In the genomic region with DNA sequence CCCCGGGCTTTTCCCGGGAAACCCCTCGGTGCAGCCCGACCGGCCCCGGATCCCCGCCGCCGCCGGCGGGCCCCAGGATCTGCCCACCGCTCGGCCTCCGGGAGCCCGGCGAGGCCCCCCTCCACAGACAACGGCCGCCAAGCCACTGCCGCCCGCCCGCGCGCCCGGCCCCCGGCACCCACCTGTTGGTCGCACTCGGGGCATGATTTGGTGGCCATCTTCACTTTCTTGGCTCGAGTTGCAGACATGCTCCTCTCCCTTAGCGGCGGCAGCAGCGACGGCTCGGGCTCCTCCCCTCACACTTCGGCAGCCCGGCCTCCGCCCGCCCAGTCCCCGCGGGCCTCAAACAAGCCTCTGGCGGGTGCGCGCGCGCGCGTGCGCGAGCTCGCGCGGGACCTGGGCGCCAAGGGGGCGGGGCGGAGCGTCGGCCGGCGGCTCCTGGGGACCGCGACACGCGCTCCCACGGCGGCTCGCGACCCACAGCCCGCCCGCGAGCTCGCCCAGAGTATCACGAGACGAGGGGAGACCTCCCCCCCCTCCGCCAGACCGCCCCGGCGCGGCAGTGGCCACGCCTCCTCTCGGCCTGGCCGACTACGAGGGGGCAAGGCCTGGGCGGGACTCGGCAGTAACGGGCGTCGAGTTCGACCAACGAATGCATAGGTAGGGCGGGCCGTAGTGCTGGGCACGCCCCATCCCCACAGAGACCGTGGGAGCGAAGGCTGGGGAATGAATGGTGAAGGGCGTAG, we compare ENCODE assay signal across 1 cellular context.
TF ChIP-seq lines count a peak whose summit lies in the region.

A gene with protein sequence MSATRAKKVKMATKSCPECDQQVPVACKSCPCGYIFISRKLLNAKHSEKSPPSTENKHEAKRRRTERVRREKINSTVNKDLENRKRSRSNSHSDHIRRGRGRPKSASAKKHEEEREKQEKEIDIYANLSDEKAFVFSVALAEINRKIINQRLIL (minus strand): TSS at position 279 of the 746 bp plus-strand sequence. CDS start 31 bp downstream, at position 248.

TF ChIP-seq in HepG2, 621 proteins besides CTCF, POLR2A, EP300 and RAD21 (continued from another document and continues in another):
- TF ChIP-seq ZFP90 (CRISPR knock-in tag; IDR thresholded peaks at IDR 0.05; ENCODE audit: borderline replicate concordance), result no peak; the same call in 1 of the 2 replicates
- TF ChIP-seq MTF1 (CRISPR knock-in tag; IDR thresholded peaks at IDR 0.05), result peak; percentile 52; the same call in 1 of the 2 replicates
- TF ChIP-seq NRL (CRISPR knock-in tag; IDR thresholded peaks at IDR 0.05; ENCODE audit: borderline replicate concordance), result no peak
- TF ChIP-seq, protein P1, sequence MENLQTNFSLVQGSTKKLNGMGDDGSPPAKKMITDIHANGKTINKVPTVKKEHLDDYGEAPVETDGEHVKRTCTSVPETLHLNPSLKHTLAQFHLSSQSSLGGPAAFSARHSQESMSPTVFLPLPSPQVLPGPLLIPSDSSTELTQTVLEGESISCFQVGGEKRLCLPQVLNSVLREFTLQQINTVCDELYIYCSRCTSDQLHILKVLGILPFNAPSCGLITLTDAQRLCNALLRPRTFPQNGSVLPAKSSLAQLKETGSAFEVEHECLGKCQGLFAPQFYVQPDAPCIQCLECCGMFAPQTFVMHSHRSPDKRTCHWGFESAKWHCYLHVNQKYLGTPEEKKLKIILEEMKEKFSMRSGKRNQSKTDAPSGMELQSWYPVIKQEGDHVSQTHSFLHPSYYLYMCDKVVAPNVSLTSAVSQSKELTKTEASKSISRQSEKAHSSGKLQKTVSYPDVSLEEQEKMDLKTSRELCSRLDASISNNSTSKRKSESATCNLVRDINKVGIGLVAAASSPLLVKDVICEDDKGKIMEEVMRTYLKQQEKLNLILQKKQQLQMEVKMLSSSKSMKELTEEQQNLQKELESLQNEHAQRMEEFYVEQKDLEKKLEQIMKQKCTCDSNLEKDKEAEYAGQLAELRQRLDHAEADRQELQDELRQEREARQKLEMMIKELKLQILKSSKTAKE (CRISPR knock-in tag; IDR thresholded peaks at IDR 0.05; ENCODE audit: borderline replicate concordance), result no peak; the same call in 1 of the 2 replicates
- no peak; the same call in none of the 2 replicates for TF ChIP-seq RNF2 (conservative IDR thresholded peaks at IDR 0.05; ENCODE audit: low read depth)
- peak; percentile 32 for TF ChIP-seq SRSF1 (optimal IDR thresholded peaks at IDR 0.05; ENCODE audit: low read depth, low read length)
- peak; percentile 80 for TF ChIP-seq YY1 (IDR thresholded peaks at IDR 0.05; ENCODE audit: insufficient read depth, insufficient replicate concordance, low read depth, low read length)
- TF ChIP-seq WIZ (CRISPR knock-in tag; IDR thresholded peaks at IDR 0.05), result no peak
- peak; percentile 65; the same call in 1 of the 2 replicates for TF ChIP-seq TSC22D2 (CRISPR knock-in tag; IDR thresholded peaks at IDR 0.05; ENCODE audit: borderline replicate concordance)
- TF ChIP-seq ATM (IDR thresholded peaks at IDR 0.05; ENCODE audit: borderline replicate concordance), result no peak
- TF ChIP-seq AGO2 (optimal IDR thresholded peaks at IDR 0.05; ENCODE audit: low read depth, low read length), result peak; percentile 80
- TF ChIP-seq, protein P2, sequence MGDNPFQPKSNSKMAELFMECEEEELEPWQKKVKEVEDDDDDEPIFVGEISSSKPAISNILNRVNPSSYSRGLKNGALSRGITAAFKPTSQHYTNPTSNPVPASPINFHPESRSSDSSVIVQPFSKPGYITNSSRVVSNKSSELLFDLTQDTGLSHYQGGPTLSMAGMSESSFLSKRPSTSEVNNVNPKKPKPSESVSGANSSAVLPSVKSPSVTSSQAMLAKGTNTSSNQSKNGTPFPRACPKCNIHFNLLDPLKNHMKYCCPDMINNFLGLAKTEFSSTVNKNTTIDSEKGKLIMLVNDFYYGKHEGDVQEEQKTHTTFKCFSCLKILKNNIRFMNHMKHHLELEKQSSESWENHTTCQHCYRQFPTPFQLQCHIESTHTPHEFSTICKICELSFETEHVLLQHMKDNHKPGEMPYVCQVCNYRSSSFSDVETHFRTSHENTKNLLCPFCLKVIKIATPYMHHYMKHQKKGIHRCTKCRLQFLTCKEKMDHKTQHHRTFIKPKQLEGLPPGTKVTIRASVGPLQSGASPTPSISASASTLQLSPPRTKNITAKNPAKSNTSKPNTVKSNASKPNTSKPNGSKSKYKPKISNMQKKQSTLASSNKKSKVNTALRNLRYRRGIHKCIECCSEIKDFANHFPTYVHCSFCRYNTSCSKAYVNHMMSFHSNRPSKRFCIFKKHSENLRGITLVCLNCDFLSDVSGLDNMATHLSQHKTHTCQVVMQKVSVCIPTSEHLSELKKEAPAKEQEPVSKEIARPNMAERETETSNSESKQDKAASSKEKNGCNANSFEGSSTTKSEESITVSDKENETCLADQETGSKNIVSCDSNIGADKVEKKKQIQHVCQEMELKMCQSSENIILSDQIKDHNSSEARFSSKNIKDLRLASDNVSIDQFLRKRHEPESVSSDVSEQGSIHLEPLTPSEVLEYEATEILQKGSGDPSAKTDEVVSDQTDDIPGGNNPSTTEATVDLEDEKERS (CRISPR knock-in tag; IDR thresholded peaks at IDR 0.05), result no peak
- TF ChIP-seq ZNF547 (CRISPR knock-in tag; IDR thresholded peaks at IDR 0.05), result peak; percentile 58; the same call in 1 of the 2 replicates
- no peak; the same call in 1 of the 2 replicates for TF ChIP-seq ZNF335 (CRISPR knock-in tag; IDR thresholded peaks at IDR 0.05)
- TF ChIP-seq ZNF615 (CRISPR knock-in tag; IDR thresholded peaks at IDR 0.05; ENCODE audit: borderline replicate concordance), result no peak
- TF ChIP-seq, protein P3, sequence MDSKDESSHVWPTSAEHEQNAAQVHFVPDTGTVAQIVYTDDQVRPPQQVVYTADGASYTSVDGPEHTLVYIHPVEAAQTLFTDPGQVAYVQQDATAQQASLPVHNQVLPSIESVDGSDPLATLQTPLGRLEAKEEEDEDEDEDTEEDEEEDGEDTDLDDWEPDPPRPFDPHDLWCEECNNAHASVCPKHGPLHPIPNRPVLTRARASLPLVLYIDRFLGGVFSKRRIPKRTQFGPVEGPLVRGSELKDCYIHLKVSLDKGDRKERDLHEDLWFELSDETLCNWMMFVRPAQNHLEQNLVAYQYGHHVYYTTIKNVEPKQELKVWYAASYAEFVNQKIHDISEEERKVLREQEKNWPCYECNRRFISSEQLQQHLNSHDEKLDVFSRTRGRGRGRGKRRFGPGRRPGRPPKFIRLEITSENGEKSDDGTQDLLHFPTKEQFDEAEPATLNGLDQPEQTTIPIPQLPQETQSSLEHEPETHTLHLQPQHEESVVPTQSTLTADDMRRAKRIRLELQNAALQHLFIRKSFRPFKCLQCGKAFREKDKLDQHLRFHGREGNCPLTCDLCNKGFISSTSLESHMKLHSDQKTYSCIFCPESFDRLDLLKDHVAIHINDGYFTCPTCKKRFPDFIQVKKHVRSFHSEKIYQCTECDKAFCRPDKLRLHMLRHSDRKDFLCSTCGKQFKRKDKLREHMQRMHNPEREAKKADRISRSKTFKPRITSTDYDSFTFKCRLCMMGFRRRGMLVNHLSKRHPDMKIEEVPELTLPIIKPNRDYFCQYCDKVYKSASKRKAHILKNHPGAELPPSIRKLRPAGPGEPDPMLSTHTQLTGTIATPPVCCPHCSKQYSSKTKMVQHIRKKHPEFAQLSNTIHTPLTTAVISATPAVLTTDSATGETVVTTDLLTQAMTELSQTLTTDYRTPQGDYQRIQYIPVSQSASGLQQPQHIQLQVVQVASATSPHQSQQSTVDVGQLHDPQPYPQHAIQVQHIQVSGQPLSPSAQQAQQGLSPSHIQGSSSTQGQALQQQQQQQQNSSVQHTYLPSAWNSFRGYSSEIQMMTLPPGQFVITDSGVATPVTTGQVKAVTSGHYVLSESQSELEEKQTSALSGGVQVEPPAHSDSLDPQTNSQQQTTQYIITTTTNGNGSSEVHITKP (CRISPR knock-in tag; IDR thresholded peaks at IDR 0.05; ENCODE audit: low read depth), result 0 out of 2 replicates have a peak, but pooled peaks have one; percentile 38
- peak; percentile 85 for TF ChIP-seq NFYB (CRISPR knock-in tag; IDR thresholded peaks at IDR 0.05)
- TF ChIP-seq ATF1 (CRISPR knock-in tag; IDR thresholded peaks at IDR 0.05), result no peak
- peak; percentile 31; the same call in 1 of the 2 replicates for TF ChIP-seq FOXA3 (CRISPR knock-in tag; IDR thresholded peaks at IDR 0.05)
- no peak for TF ChIP-seq MATR3 (CRISPR knock-in tag; IDR thresholded peaks at IDR 0.05)
- TF ChIP-seq GTF2F1 (IDR thresholded peaks at IDR 0.05; ENCODE audit: low read length), result no peak
- TF ChIP-seq, protein P4, sequence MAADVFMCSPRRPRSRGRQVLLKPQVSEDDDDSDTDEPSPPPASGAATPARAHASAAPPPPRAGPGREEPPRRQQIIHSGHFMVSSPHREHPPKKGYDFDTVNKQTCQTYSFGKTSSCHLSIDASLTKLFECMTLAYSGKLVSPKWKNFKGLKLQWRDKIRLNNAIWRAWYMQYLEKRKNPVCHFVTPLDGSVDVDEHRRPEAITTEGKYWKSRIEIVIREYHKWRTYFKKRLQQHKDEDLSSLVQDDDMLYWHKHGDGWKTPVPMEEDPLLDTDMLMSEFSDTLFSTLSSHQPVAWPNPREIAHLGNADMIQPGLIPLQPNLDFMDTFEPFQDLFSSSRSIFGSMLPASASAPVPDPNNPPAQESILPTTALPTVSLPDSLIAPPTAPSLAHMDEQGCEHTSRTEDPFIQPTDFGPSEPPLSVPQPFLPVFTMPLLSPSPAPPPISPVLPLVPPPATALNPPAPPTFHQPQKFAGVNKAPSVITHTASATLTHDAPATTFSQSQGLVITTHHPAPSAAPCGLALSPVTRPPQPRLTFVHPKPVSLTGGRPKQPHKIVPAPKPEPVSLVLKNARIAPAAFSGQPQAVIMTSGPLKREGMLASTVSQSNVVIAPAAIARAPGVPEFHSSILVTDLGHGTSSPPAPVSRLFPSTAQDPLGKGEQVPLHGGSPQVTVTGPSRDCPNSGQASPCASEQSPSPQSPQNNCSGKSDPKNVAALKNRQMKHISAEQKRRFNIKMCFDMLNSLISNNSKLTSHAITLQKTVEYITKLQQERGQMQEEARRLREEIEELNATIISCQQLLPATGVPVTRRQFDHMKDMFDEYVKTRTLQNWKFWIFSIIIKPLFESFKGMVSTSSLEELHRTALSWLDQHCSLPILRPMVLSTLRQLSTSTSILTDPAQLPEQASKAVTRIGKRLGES (CRISPR knock-in tag; IDR thresholded peaks at IDR 0.05; ENCODE audit: borderline replicate concordance), result no peak
- no peak for TF ChIP-seq HMG20B (CRISPR knock-in tag; conservative IDR thresholded peaks at IDR 0.05)
- no peak for TF ChIP-seq SIX1 (CRISPR knock-in tag; IDR thresholded peaks at IDR 0.05; ENCODE audit: borderline replicate concordance)
- peak; percentile 85 for TF ChIP-seq HES4 (CRISPR knock-in tag; IDR thresholded peaks at IDR 0.05; ENCODE audit: borderline replicate concordance)
- 0 out of 2 replicates have a peak, but pooled peaks have one; percentile 22 for TF ChIP-seq PHF20 (CRISPR knock-in tag; IDR thresholded peaks at IDR 0.05)
- TF ChIP-seq SAFB2 (CRISPR knock-in tag; IDR thresholded peaks at IDR 0.05; ENCODE audit: borderline replicate concordance, low read depth), result no peak; the same call in 1 of the 2 replicates
- TF ChIP-seq NBN (conservative IDR thresholded peaks at IDR 0.05), result no peak
- TF ChIP-seq, protein P5, sequence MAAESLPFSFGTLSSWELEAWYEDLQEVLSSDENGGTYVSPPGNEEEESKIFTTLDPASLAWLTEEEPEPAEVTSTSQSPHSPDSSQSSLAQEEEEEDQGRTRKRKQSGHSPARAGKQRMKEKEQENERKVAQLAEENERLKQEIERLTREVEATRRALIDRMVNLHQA (CRISPR knock-in tag; IDR thresholded peaks at IDR 0.05), result 0 out of 2 replicates have a peak, but pooled peaks have one; percentile 42
- TF ChIP-seq, protein P6, sequence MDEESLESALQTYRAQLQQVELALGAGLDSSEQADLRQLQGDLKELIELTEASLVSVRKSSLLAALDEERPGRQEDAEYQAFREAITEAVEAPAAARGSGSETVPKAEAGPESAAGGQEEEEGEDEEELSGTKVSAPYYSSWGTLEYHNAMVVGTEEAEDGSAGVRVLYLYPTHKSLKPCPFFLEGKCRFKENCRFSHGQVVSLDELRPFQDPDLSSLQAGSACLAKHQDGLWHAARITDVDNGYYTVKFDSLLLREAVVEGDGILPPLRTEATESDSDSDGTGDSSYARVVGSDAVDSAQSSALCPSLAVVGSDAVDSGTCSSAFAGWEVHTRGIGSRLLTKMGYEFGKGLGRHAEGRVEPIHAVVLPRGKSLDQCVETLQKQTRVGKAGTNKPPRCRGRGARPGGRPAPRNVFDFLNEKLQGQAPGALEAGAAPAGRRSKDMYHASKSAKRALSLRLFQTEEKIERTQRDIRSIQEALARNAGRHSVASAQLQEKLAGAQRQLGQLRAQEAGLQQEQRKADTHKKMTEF (CRISPR knock-in tag; IDR thresholded peaks at IDR 0.05), result peak; percentile 29; the same call in 1 of the 2 replicates
- 0 out of 2 replicates have a peak, but pooled peaks have one; percentile 4 for TF ChIP-seq ZNF607 (CRISPR knock-in tag; IDR thresholded peaks at IDR 0.05; ENCODE audit: borderline replicate concordance)
- no peak for TF ChIP-seq ZNF235 (CRISPR knock-in tag; IDR thresholded peaks at IDR 0.05; ENCODE audit: borderline replicate concordance)
- TF ChIP-seq, protein P7, sequence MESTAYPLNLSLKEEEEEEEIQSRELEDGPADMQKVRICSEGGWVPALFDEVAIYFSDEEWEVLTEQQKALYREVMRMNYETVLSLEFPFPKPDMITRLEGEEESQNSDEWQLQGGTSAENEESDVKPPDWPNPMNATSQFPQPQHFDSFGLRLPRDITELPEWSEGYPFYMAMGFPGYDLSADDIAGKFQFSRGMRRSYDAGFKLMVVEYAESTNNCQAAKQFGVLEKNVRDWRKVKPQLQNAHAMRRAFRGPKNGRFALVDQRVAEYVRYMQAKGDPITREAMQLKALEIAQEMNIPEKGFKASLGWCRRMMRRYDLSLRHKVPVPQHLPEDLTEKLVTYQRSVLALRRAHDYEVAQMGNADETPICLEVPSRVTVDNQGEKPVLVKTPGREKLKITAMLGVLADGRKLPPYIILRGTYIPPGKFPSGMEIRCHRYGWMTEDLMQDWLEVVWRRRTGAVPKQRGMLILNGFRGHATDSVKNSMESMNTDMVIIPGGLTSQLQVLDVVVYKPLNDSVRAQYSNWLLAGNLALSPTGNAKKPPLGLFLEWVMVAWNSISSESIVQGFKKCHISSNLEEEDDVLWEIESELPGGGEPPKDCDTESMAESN (CRISPR knock-in tag; conservative IDR thresholded peaks at IDR 0.05), result peak; percentile 14; the same call in 1 of the 2 replicates
- no peak for TF ChIP-seq ESRRA (CRISPR knock-in tag; IDR thresholded peaks at IDR 0.05; ENCODE audit: low read depth)
- TF ChIP-seq ZNF292 (CRISPR knock-in tag; IDR thresholded peaks at IDR 0.05; ENCODE audit: borderline replicate concordance, low read depth), result no peak
- TF ChIP-seq, protein P8, sequence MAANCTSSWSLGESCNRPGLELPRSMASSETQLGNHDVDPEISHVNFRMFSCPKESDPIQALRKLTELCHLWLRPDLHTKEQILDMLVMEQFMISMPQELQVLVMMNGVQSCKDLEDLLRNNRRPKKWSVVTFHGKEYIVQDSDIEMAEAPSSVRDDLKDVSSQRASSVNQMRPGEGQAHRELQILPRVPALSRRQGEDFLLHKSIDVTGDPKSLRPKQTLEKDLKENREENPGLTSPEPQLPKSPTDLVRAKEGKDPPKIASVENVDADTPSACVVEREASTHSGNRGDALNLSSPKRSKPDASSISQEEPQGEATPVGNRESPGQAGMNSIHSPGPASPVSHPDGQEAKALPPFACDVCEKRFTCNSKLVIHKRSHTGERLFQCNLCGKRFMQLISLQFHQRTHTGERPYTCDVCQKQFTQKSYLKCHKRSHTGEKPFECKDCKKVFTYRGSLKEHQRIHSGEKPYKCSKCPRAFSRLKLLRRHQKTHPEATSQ (CRISPR knock-in tag; IDR thresholded peaks at IDR 0.05; ENCODE audit: borderline replicate concordance), result no peak
- no peak for TF ChIP-seq RFX3 (CRISPR knock-in tag; IDR thresholded peaks at IDR 0.05)
- no peak for TF ChIP-seq TCF12 (IDR thresholded peaks at IDR 0.05)
- TF ChIP-seq TCF12 (CRISPR knock-in tag; IDR thresholded peaks at IDR 0.05), result peak; percentile 44; the same call in 1 of the 2 replicates
- no peak; the same call in 1 of the 2 replicates for TF ChIP-seq MED1 (CRISPR knock-in tag; IDR thresholded peaks at IDR 0.05)
- no peak for TF ChIP-seq ZMYM2 (CRISPR knock-in tag; IDR thresholded peaks at IDR 0.05)
- no peak for TF ChIP-seq KLF9 (CRISPR knock-in tag; IDR thresholded peaks at IDR 0.05; ENCODE audit: low read depth)
